33 cellular contexts compared by ENCODE assay signal in the genomic region with DNA sequence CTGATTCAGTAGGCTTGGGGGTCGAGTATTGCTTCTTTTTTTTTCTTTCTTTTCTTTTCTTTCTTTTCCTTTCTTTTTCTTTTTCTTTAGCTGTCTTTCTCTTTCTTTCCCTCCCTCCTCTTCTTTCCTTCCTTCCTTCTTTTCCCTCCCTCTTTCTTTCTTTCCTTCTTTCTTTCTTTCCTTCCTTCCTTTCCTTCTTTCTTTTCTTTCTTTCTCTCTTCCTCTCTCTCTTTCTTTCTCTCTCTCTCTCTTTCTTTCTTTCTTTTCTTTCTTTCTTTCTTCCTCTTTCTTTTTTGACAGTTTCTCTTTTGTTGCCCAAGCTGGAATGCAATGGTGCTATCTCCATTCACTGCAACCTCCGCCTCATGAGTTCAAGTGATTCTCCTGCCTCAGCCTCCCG. TPM values are rescaled to one million over a fixed set of nuclear protein-coding genes. Genes with fewer than 3 reads are reported as not detected.
"Had no signal": no experiment of that assay in that cellular context is flagged by ENCODE, and none has a peak within 500 bp of the region (broad histone marks: within the 10 kb centered on the region; RNA-seq: fewer than 3 reads in every experiment).

No MANE protein-coding gene starts in this region.

- H3K27me3 ChIP-seq: left lung, pancreas, stomach, testis, tibial artery, upper lobe of right lung had no signal

- H3K4me3 ChIP-seq: left lung, lung, pancreas, prostate gland, skin epidermis, stomach, testis, tibial artery, upper lobe of right lung had no signal

- H3K4me3 Mint-ChIP-seq: immature natural killer cell; mesothelial cell of epicardium; naive B cell; nephron; neural crest cell; stimulated activated naive B cell treated with anti-CD40 and anti-IgM and Interleukin-4, amounts not matched to agents 10 μg/mL and 1 μg/mL and 100 μg/mL, for 72 hours had no signal

- H3K4me1 ChIP-seq: prostate gland had no signal

- H3K36me3 Mint-ChIP-seq: immature natural killer cell; mesothelial cell of epicardium; naive B cell; stimulated activated naive B cell treated with anti-CD40 and anti-IgM and Interleukin-4, amounts not matched to agents 10 μg/mL and 1 μg/mL and 100 μg/mL, for 72 hours had no signal

- DNase-seq: hippocampal formation; immature natural killer cell; kidney; left colon; left lung; mesendoderm; naive B cell; nucleus accumbens; pancreas; posterior cingulate gyrus; retina; right cardiac atrium; stimulated activated CD4-positive, alpha-beta T cell treated with anti-CD3 and anti-CD28 coated beads, Interleukin-12 subunit alpha, Interleukin-12 subunit beta, amount 100 ng/mL, for 4 hours; stimulated activated CD4-positive, alpha-beta T cell treated with anti-CD3 and anti-CD28 coated beads, Interleukin-15, amount 100 ng/mL, for 24 hours; stimulated activated CD4-positive, alpha-beta T cell treated with anti-CD3 and anti-CD28 coated beads, Interleukin-2, amount 100 ng/mL, for 24 hours; stimulated activated CD4-positive, alpha-beta T cell treated with anti-CD3 and anti-CD28 coated beads, Interleukin-4, amount 100 ng/mL, for 1 hour; stimulated activated naive B cell treated with anti-CD40 and anti-IgM and Interleukin-4, amounts not matched to agents 10 μg/mL and 1 μg/mL and 100 μg/mL, for 72 hours; stimulated activated naive CD8-positive, alpha-beta T cell treated with anti-CD3 and anti-CD28 coated beads, Interleukin-15, Interleukin-2, amounts not matched to agents 100 U/mL and 50 U/mL, for 24 hours; stomach; testis; tibial artery; trophoblast cell; upper lobe of right lung had no signal

- H3K36me3 ChIP-seq: left lung, pancreas, prostate gland, stomach, tibial artery, upper lobe of right lung had no signal

- H3K9me3 Mint-ChIP-seq: immature natural killer cell; mesothelial cell of epicardium; naive B cell; nephron; neural crest cell; stimulated activated naive B cell treated with anti-CD40 and anti-IgM and Interleukin-4, amounts not matched to agents 10 μg/mL and 1 μg/mL and 100 μg/mL, for 72 hours had no signal

- H3K27ac ChIP-seq: pancreas, prostate gland, skin epidermis, stomach, testis, tibial artery, upper lobe of right lung had no signal

- H3K9me3 ChIP-seq: left lung, pancreas, prostate gland, stomach, testis, tibial artery, upper lobe of right lung had no signal

- H3K27ac Mint-ChIP-seq: immature natural killer cell; mesothelial cell of epicardium; nephron; stimulated activated naive B cell treated with anti-CD40 and anti-IgM and Interleukin-4, amounts not matched to agents 10 μg/mL and 1 μg/mL and 100 μg/mL, for 72 hours had no signal

RNA-seq across cellular contexts. Expression of gene TM4SF4, which starts 36.0 kb away (rescaled TPM):
- total RNA-seq: lower leg skin, mononuclear cell, neural crest cell, osteoblast, prostate gland, right cardiac atrium, sciatic nerve had no signal
